1 cellular context compared by ENCODE assay signal in the genomic region with DNA sequence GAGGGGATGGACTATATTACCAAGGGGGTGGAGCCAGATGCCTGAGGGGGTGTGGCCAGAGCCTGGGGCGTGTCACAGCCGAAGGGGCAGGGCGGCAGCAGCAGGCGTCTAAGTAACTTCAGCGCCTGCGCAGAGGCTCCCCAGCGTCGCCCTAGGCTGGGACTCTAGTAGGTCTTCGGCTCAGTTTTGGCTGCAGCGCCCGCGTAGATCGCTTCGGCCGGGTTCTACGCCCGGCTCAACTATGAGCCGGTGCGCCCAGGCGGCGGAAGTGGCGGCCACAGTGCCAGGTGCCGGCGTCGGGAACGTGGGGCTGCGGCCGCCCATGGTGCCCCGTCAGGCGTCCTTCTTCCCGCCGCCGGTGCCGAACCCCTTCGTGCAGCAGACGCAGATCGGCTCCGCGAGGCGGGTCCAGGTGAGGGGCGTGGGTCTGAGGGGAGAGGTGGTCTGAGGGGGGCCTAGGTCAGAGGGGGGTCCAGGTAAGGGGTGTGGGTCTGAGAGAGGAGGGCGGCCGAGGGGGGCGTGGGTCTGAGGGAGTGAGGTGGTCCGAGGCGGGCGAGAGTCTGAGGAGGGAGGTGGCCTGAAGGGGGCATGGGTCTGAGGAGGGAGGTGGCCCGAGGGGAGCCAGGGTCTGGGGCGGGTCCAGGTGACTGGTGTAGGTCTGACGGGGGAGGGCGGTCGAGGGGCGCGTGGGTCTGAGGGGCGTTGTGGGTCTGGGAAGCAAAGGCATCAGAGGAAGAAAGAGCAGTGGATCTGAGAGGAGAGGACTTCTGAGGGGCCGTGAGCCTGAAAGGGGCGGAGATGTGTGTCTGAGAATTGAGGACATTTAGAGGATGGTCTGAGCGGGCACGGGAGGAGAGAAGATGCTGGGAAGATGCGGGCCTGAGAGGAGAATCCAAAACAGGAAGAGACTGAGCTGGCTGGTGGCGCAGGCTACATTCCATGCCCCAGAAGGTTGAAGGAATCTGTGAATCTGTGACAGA.
TF ChIP-seq lines count a peak whose summit lies in the region.

A gene with protein sequence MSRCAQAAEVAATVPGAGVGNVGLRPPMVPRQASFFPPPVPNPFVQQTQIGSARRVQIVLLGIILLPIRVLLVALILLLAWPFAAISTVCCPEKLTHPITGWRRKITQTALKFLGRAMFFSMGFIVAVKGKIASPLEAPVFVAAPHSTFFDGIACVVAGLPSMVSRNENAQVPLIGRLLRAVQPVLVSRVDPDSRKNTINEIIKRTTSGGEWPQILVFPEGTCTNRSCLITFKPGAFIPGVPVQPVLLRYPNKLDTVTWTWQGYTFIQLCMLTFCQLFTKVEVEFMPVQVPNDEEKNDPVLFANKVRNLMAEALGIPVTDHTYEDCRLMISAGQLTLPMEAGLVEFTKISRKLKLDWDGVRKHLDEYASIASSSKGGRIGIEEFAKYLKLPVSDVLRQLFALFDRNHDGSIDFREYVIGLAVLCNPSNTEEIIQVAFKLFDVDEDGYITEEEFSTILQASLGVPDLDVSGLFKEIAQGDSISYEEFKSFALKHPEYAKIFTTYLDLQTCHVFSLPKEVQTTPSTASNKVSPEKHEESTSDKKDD (plus strand): TSS at position 132 of the 980 bp plus-strand sequence. CDS start 110 bp downstream, at position 242.

TF ChIP-seq in HepG2, 621 proteins besides CTCF, POLR2A, EP300 and RAD21 (continued from another document):
- TF ChIP-seq, protein P1, sequence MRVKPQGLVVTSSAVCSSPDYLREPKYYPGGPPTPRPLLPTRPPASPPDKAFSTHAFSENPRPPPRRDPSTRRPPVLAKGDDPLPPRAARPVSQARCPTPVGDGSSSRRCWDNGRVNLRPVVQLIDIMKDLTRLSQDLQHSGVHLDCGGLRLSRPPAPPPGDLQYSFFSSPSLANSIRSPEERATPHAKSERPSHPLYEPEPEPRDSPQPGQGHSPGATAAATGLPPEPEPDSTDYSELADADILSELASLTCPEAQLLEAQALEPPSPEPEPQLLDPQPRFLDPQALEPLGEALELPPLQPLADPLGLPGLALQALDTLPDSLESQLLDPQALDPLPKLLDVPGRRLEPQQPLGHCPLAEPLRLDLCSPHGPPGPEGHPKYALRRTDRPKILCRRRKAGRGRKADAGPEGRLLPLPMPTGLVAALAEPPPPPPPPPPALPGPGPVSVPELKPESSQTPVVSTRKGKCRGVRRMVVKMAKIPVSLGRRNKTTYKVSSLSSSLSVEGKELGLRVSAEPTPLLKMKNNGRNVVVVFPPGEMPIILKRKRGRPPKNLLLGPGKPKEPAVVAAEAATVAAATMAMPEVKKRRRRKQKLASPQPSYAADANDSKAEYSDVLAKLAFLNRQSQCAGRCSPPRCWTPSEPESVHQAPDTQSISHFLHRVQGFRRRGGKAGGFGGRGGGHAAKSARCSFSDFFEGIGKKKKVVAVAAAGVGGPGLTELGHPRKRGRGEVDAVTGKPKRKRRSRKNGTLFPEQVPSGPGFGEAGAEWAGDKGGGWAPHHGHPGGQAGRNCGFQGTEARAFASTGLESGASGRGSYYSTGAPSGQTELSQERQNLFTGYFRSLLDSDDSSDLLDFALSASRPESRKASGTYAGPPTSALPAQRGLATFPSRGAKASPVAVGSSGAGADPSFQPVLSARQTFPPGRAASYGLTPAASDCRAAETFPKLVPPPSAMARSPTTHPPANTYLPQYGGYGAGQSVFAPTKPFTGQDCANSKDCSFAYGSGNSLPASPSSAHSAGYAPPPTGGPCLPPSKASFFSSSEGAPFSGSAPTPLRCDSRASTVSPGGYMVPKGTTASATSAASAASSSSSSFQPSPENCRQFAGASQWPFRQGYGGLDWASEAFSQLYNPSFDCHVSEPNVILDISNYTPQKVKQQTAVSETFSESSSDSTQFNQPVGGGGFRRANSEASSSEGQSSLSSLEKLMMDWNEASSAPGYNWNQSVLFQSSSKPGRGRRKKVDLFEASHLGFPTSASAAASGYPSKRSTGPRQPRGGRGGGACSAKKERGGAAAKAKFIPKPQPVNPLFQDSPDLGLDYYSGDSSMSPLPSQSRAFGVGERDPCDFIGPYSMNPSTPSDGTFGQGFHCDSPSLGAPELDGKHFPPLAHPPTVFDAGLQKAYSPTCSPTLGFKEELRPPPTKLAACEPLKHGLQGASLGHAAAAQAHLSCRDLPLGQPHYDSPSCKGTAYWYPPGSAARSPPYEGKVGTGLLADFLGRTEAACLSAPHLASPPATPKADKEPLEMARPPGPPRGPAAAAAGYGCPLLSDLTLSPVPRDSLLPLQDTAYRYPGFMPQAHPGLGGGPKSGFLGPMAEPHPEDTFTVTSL (CRISPR knock-in tag; IDR thresholded peaks at IDR 0.05; ENCODE audit: borderline replicate concordance), result no peak; the same call in 1 of the 2 replicates
- TF ChIP-seq ASH2L (IDR thresholded peaks at IDR 0.05; ENCODE audit: insufficient read length, low read depth, low read length), result peak; percentile 60
- no peak for TF ChIP-seq SMAD1 (CRISPR knock-in tag; IDR thresholded peaks at IDR 0.05; ENCODE audit: borderline replicate concordance, low read depth)
- TF ChIP-seq ZNF138 (CRISPR knock-in tag; IDR thresholded peaks at IDR 0.05; ENCODE audit: low read depth), result no peak
- TF ChIP-seq CAMTA2 (CRISPR knock-in tag; IDR thresholded peaks at IDR 0.05; ENCODE audit: borderline replicate concordance), result peak; percentile 88; the same call in 1 of the 2 replicates
- TF ChIP-seq SMYD3 (CRISPR knock-in tag; IDR thresholded peaks at IDR 0.05), result no peak
- TF ChIP-seq, protein P2, sequence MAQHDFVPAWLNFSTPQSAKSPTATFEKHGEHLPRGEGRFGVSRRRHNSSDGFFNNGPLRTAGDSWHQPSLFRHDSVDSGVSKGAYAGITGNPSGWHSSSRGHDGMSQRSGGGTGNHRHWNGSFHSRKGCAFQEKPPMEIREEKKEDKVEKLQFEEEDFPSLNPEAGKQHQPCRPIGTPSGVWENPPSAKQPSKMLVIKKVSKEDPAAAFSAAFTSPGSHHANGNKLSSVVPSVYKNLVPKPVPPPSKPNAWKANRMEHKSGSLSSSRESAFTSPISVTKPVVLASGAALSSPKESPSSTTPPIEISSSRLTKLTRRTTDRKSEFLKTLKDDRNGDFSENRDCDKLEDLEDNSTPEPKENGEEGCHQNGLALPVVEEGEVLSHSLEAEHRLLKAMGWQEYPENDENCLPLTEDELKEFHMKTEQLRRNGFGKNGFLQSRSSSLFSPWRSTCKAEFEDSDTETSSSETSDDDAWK (CRISPR knock-in tag; IDR thresholded peaks at IDR 0.05), result no peak
- TF ChIP-seq, protein P3, sequence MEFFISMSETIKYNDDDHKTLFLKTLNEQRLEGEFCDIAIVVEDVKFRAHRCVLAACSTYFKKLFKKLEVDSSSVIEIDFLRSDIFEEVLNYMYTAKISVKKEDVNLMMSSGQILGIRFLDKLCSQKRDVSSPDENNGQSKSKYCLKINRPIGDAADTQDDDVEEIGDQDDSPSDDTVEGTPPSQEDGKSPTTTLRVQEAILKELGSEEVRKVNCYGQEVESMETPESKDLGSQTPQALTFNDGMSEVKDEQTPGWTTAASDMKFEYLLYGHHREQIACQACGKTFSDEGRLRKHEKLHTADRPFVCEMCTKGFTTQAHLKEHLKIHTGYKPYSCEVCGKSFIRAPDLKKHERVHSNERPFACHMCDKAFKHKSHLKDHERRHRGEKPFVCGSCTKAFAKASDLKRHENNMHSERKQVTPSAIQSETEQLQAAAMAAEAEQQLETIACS (CRISPR knock-in tag; IDR thresholded peaks at IDR 0.05), result no peak
- TF ChIP-seq NFATC3 (CRISPR knock-in tag; IDR thresholded peaks at IDR 0.05), result no peak
- TF ChIP-seq, protein P4, sequence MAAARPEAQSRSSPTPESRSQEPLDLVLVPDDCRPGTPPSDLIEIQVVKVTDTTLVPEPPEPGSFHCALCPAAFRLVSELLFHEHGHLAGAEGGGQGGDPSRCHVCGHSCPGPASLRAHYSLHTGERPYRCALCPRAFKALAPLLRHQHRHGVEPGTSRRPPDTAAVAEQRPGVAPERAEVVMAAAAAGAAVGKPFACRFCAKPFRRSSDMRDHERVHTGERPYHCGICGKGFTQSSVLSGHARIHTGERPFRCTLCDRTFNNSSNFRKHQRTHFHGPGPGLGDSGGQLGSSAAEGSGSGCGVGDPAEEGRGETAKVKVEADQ (CRISPR knock-in tag; IDR thresholded peaks at IDR 0.05; ENCODE audit: borderline replicate concordance), result no peak
- TF ChIP-seq, protein P5, sequence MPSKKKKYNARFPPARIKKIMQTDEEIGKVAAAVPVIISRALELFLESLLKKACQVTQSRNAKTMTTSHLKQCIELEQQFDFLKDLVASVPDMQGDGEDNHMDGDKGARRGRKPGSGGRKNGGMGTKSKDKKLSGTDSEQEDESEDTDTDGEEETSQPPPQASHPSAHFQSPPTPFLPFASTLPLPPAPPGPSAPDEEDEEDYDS (CRISPR knock-in tag; IDR thresholded peaks at IDR 0.05), result peak; percentile 71
- TF ChIP-seq, protein P6, sequence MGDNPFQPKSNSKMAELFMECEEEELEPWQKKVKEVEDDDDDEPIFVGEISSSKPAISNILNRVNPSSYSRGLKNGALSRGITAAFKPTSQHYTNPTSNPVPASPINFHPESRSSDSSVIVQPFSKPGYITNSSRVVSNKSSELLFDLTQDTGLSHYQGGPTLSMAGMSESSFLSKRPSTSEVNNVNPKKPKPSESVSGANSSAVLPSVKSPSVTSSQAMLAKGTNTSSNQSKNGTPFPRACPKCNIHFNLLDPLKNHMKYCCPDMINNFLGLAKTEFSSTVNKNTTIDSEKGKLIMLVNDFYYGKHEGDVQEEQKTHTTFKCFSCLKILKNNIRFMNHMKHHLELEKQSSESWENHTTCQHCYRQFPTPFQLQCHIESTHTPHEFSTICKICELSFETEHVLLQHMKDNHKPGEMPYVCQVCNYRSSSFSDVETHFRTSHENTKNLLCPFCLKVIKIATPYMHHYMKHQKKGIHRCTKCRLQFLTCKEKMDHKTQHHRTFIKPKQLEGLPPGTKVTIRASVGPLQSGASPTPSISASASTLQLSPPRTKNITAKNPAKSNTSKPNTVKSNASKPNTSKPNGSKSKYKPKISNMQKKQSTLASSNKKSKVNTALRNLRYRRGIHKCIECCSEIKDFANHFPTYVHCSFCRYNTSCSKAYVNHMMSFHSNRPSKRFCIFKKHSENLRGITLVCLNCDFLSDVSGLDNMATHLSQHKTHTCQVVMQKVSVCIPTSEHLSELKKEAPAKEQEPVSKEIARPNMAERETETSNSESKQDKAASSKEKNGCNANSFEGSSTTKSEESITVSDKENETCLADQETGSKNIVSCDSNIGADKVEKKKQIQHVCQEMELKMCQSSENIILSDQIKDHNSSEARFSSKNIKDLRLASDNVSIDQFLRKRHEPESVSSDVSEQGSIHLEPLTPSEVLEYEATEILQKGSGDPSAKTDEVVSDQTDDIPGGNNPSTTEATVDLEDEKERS (CRISPR knock-in tag; IDR thresholded peaks at IDR 0.05), result no peak
- TF ChIP-seq SMARCE1 (IDR thresholded peaks at IDR 0.05; ENCODE audit: borderline replicate concordance), result no peak
- TF ChIP-seq, protein P7, sequence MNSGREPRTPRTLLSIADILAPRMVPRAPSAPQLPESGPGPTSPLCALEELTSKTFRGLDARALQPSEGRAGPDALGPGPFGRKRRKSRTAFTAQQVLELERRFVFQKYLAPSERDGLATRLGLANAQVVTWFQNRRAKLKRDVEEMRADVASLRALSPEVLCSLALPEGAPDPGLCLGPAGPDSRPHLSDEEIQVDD (CRISPR knock-in tag; IDR thresholded peaks at IDR 0.05; ENCODE audit: borderline replicate concordance), result peak; percentile 86; the same call in 1 of the 2 replicates
- TF ChIP-seq, protein P8, sequence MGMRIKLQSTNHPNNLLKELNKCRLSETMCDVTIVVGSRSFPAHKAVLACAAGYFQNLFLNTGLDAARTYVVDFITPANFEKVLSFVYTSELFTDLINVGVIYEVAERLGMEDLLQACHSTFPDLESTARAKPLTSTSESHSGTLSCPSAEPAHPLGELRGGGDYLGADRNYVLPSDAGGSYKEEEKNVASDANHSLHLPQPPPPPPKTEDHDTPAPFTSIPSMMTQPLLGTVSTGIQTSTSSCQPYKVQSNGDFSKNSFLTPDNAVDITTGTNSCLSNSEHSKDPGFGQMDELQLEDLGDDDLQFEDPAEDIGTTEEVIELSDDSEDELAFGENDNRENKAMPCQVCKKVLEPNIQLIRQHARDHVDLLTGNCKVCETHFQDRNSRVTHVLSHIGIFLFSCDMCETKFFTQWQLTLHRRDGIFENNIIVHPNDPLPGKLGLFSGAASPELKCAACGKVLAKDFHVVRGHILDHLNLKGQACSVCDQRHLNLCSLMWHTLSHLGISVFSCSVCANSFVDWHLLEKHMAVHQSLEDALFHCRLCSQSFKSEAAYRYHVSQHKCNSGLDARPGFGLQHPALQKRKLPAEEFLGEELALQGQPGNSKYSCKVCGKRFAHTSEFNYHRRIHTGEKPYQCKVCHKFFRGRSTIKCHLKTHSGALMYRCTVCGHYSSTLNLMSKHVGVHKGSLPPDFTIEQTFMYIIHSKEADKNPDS (CRISPR knock-in tag; IDR thresholded peaks at IDR 0.05), result no peak
- TF ChIP-seq RFX5 (IDR thresholded peaks at IDR 0.05; ENCODE audit: low read depth, low read length), result no peak
- TF ChIP-seq ZNF672 (CRISPR knock-in tag; IDR thresholded peaks at IDR 0.05), result no peak
